ENCODE assay signal across 30 cellular contexts in the genomic region with DNA sequence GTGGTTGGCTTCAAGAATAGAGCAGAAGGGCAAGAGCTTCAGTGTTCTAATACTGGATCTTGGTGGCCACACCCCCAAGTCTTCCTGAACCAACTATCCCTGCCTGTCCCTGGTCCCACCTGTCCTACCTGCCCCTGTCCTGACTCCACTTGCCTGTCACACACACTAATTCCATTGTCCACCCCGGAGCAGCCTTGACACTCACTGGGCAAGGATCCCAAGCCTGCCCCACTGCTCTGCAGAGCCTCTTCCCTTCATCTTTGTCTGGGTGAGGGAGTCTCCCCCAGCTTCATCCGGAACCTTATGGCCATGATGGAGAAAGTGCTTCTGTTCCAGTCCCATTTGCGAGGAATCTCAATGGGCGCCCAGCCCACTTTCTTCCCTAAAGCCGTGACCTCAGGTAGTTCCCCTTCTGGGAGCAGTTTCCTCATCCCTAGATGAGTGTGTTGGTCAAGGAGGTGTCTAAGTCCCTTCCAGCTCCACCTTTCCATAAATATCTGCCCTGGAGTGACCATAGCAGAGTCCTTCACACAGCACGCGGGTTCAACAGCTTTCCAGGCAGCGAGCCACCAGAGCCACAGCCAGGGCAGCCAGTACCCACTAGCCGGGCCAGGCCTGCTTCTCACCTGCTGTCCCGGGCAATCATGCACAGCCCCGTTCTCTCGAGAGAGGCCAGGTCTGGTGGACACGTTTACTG.
A peak's percentile ranks its signal among the peaks of the same experiment; 100 is the strongest.
DNase-seq lines count a peak whose midpoint lies in the region; ATAC-seq and TF ChIP-seq lines count a peak whose summit lies in the region.
"Had no signal": no experiment of that assay in that cellular context is flagged by ENCODE, and none has a peak within 500 bp of the region (broad histone marks: within the 10 kb centered on the region; RNA-seq: fewer than 3 reads in every experiment).

No MANE protein-coding gene starts in this region.

- H3K4me3 ChIP-seq in right lobe of liver (no peak overlapping the region), tibial artery (no peak overlapping the region)
- H3K4me3 ChIP-seq: esophagus muscularis mucosa, hepatocyte, K562 had no signal

- peak; percentile 8 for DNase-seq in activated T-cell treated with anti-CD3 and anti-CD28 coated beads, Interleukin-2, amount 50 U/mL, for 1 hour
- DNase-seq in activated T-cell treated with anti-CD3 and anti-CD28 coated beads, Interleukin-2, amount 50 U/mL, for 48 hours = no peak
- DNase-seq in Right ventricle myocardium superior (no peak), right lobe of liver (peak in 2 of 3 donors; percentile 49 to 59), tibial artery (peak in 1 of 2 donors; percentile 64), NCI-H128 (lab: John Stamatoyannopoulos, UW; ENCODE audit: unreplicated experiment) (no peak), activated gamma-delta T cell treated with Interleukin-2 at 50 U/mL for 16 hours (no peak)
- DNase-seq: activated CD4-positive, alpha-beta T cell treated with anti-CD3 and anti-CD28 coated beads, Interleukin-2, amount 10 ng/mL, durations not matched to agents 24 days and 14 days; activated CD8-positive, alpha-beta memory T cell treated with anti-CD3 and anti-CD28 coated beads for 24 hours; activated naive CD4-positive, alpha-beta T cell; activated T-cell treated with anti-CD3 and anti-CD28 coated beads for 4 hours; Calu3; caudate nucleus; CD4-positive, CD25-positive, alpha-beta regulatory T cell; DMS79 treated with DMSO at 0.1 percent for 48 hours; foreskin fibroblast; GF-D8; NCI-H1092; NCI-H187 treated with DMSO at 0.1 percent for 48 hours; NCI-H2171 treated with DMSO at 0.1 percent for 48 hours; NCI-H510A treated with DMSO at 0.1 percent for 48 hours; stimulated activated CD4-positive, alpha-beta T cell treated with anti-CD3 and anti-CD28 coated beads, Interleukin-15, amount 100 ng/mL, for 24 hours; stimulated activated CD4-positive, alpha-beta T cell treated with anti-CD3 and anti-CD28 coated beads, Interleukin-4, amount 100 ng/mL, for 4 hours; substantia nigra; T1000; WERI-Rb-1 had no signal

- TF ChIP-seq CTCF in right lobe of liver (IDR thresholded peaks at IDR 0.05) = no peak
- no peak for TF ChIP-seq CTCF in tibial artery (IDR thresholded peaks at IDR 0.05)

- no peak overlapping the region for H3K27ac ChIP-seq in right lobe of liver
- peak overlapping the region; percentile 25 to 59 for H3K27ac ChIP-seq in tibial artery
- H3K27ac ChIP-seq: esophagus muscularis mucosa, hepatocyte, WERI-Rb-1 had no signal

- WGBS in right lobe of liver (ENCODE audit: insufficient coverage, low coverage, low lambda C conversion rate, missing lambda C conversion rate) = 93% methylated on average over 9 of the region's 13 CpGs

- ATAC-seq in Right ventricle myocardium superior (ENCODE audit: poor library complexity) (peak; percentile 76), right lobe of liver (peak in 3 of 4 donors; percentile 10 to 32 (median 20)), HG02885 (IDR thresholded peaks at IDR 0.05; ENCODE audit: poor library complexity, unreplicated experiment) (no peak)
- ATAC-seq: K562 had no signal

- H3K4me1 ChIP-seq in right lobe of liver = peaks cover 0 to 4% (median 0%) of the 10 kb centered on the region in 4 donors
- H3K4me1 ChIP-seq in tibial artery = peaks cover 0 to 20% (median 15%) of the 10 kb centered on the region in 4 donors

- H3K36me3 ChIP-seq in right lobe of liver (no peaks in the 10 kb centered on the region), tibial artery (no peaks in the 10 kb centered on the region)
- H3K36me3 ChIP-seq: esophagus muscularis mucosa, WERI-Rb-1 had no signal

- TF ChIP-seq POLR2A in right lobe of liver (IDR thresholded peaks at IDR 0.05) = no peak

- H3K9me3 ChIP-seq in right lobe of liver = no peaks in the 10 kb centered on the region
- H3K9me3 ChIP-seq in tibial artery = no peaks in the 10 kb centered on the region
- H3K9me3 ChIP-seq: esophagus muscularis mucosa had no signal

- H3K27me3 ChIP-seq in right lobe of liver = no peaks in the 10 kb centered on the region
- no peaks in the 10 kb centered on the region for H3K27me3 ChIP-seq in tibial artery
- H3K27me3 ChIP-seq: esophagus muscularis mucosa, hepatocyte had no signal

- intact Hi-C loops in Right ventricle myocardium superior (cut with DNase I) (no loop called here), right lobe of liver (cut with DNase I) (no loop called here), tibial artery (cut with DNase I; ENCODE audit: low total_unique reads) (no loop called here)

Comparison
In these comparisons a context has a peak if more than half of its experiments do, and no peak if none do; other contexts are left out.
1. DNase-seq: peak in activated T-cell treated with anti-CD3 and anti-CD28 coated beads, Interleukin-2, amount 50 U/mL, for 1 hour (single experiment) and right lobe of liver (2 of 3); none in activated T-cell treated with anti-CD3 and anti-CD28 coated beads, Interleukin-2, amount 50 U/mL, for 48 hours (0 of 2), Right ventricle myocardium superior (single experiment), NCI-H128 (single experiment) and activated gamma-delta T cell treated with Interleukin-2 at 50 U/mL for 16 hours (single experiment).
2. H3K27ac ChIP-seq: peak in tibial artery (2 of 2); none in right lobe of liver (0 of 3).